1 cellular context compared by ENCODE assay signal in the genomic region with DNA sequence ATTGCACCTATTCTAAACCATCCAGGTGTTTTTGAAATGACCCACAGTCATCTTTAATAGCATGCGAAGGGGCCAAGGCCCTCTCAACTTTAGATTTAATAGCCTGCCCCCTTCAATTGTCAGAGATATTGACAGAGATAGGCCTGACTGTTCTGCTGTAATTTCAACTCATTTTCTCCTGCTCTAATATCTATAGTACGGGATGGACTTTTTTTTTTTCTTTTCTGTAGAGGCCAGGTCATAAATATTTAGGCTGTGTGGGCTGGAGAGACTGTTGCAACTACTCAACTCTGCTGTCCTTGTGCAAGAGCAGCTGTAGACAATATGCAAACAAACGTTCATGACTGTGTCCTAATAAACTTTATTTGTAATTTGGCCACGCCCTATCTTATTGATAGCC.
TF ChIP-seq lines count a peak whose summit lies in the region.

No MANE protein-coding gene starts in this region.

TF ChIP-seq in neural cell, 6 proteins besides CTCF, POLR2A, EP300 and RAD21 (continued from another document):
- TF ChIP-seq POLR2AphosphoS5 (IDR thresholded peaks at IDR 0.05): no peak
